ENCODE assay signal across 8 cellular contexts in genomic region chrX:71650333-71650969, GRCh38.
DNase-seq lines count a peak whose midpoint lies in the region; ATAC-seq, FAIRE-seq and TF ChIP-seq lines count a peak whose summit lies in the region.

No MANE protein-coding gene starts in this region.

- H3K27me3 Mint-ChIP-seq in central memory CD8-positive, alpha-beta T cell, result no peaks in the 10 kb centered on the region

- no peak for DNase-seq in HTR-8/SVneo (ENCODE audit: insufficient read length, low spot score)
- DNase-seq in central memory CD8-positive, alpha-beta T cell (ENCODE audit: low spot score in 2 of 2), result peak in 1 of 2 donors; percentile 23
- DNase-seq in NK-92 treated with Interleukin-12 subunit alpha and Interleukin-12 subunit beta, amount 100 ng/mL, for 24 hours (lab: John Stamatoyannopoulos, UW), result no peak
- no peak for DNase-seq in 8988T
- no peak for DNase-seq in epidermal melanocyte (ENCODE audit: insufficient read length, low spot score)
- no peak for DNase-seq in stimulated activated CD4-positive, alpha-beta T cell treated with anti-CD3 and anti-CD28 coated beads, Interleukin-4, amount 100 ng/mL, for 1 hour

- peak; percentile 76 for ATAC-seq in GM19397 (IDR thresholded peaks at IDR 0.05; ENCODE audit: unreplicated experiment)
- ATAC-seq in central memory CD8-positive, alpha-beta T cell (replicated peaks; ENCODE audit: extremely low read depth, poor library complexity, severe bottlenecking), result peak; percentile 70

- H3K36me3 Mint-ChIP-seq in central memory CD8-positive, alpha-beta T cell (ENCODE audit: insufficient read depth), result no peaks in the 10 kb centered on the region

- H3K27ac Mint-ChIP-seq in central memory CD8-positive, alpha-beta T cell (ENCODE audit: low read depth), result no peak overlapping the region

- TF ChIP-seq CTCF in GM12872 (IDR thresholded peaks at IDR 0.05; ENCODE audit: insufficient read depth, low read depth, low read length), result peak; percentile 64

- H3K4me1 Mint-ChIP-seq in central memory CD8-positive, alpha-beta T cell, result no peaks in the 10 kb centered on the region

- FAIRE-seq in HTR-8/SVneo (lab: Jason Lieb, UNC), result peak; percentile 87

- no peak overlapping the region for H3K4me3 Mint-ChIP-seq in central memory CD8-positive, alpha-beta T cell

- H3K9me3 Mint-ChIP-seq in central memory CD8-positive, alpha-beta T cell, result no peaks in the 10 kb centered on the region
